24 cellular contexts compared by ENCODE assay signal in the genomic region with DNA sequence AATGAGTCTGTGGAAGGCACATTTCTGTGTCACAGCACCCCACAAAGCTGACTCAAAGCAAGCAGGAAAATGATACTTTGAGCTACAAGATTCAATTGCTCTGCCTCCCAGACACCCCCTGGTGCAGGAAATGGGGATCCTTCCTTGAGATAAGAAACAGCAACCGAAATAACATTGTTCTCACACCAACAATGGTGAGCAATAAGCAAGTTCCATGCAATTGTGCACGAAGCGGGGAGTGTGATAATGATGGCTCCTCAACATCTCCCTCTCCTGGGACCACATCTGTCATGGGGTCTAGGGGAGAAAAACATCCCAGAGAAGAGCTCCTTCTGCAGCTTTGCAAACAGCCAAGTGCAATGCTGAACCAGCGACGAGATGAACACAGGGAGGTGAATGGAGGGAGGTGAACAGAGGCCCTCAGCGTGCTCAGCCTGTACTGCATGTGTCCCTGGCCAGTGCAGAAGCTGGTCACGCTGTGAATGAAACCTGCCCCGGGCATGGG.
DNase-seq lines count a peak whose midpoint lies in the region; ATAC-seq and TF ChIP-seq lines count a peak whose summit lies in the region.
"Had no signal": no experiment of that assay in that cellular context is flagged by ENCODE, and none has a peak within 500 bp of the region (broad histone marks: within the 10 kb centered on the region; RNA-seq: fewer than 3 reads in every experiment).

No MANE protein-coding gene starts in this region.

- no peak for DNase-seq in activated T-cell treated with anti-CD3 and anti-CD28 coated beads, Interleukin-2, amount 50 U/mL, for 4 hours
- DNase-seq in activated T-cell treated with anti-CD3 and anti-CD28 coated beads for 4 hours: no peak
- DNase-seq in Panc1 (ENCODE audit: low read depth, low spot score): no peak
- DNase-seq in activated naive CD8-positive, alpha-beta T cell treated with anti-CD3 and anti-CD28 coated beads for 36 hours: peak; percentile 14
- DNase-seq in mesenteric fat pad (ENCODE audit: low spot score): peak; percentile 60
- no peak for DNase-seq in T1000 (lab: John Stamatoyannopoulos, UW)
- DNase-seq in progenitor cell of endocrine pancreas (ENCODE audit: low spot score, unreplicated experiment): no peak
- DNase-seq in NCI-H2029 treated with DMSO at 0.1 percent for 48 hours (lab: John Stamatoyannopoulos, UW): no peak
- DNase-seq: body of pancreas, erythroblast, foreskin melanocyte, Kasumi-1, kidney glomerular epithelial cell, NCI-H1092 treated with DMSO at 0.1 percent for 48 hours, NCI-H2081 treated with DMSO at 0.1 percent for 48 hours, NCI-H510A, small intestine, substantia nigra had no signal

- no peaks in the 10 kb centered on the region for H3K4me1 ChIP-seq in Panc1 (ENCODE audit: control insufficient read depth, insufficient read depth, low read length)
- H3K4me1 ChIP-seq: body of pancreas had no signal

- no peaks in the 10 kb centered on the region for H3K27me3 ChIP-seq in Panc1 (ENCODE audit: control insufficient read depth, insufficient read depth, low read length)
- H3K27me3 ChIP-seq: BLaER1 treated with 17β-estradiol and CSF1 and Interleukin-3, amounts not matched to agents 10 nM and 100 nM; body of pancreas had no signal

- TF ChIP-seq CTCF in Panc1 (IDR thresholded peaks at IDR 0.05): no peak
- no peak for TF ChIP-seq CTCF in progenitor cell of endocrine pancreas (IDR thresholded peaks at IDR 0.05; ENCODE audit: unreplicated experiment)

- POLR2A ChIA-PET in Panc1 (lab: Charles Lee): no interaction called here

- no peaks in the 10 kb centered on the region for H3K27me3 Mint-ChIP-seq in activated T-cell treated with anti-CD3 and anti-CD28 coated beads, Interleukin-2, amount 50 U/mL, for 4 hours (ENCODE audit: low read depth)
- no peaks in the 10 kb centered on the region for H3K27me3 Mint-ChIP-seq in activated naive CD8-positive, alpha-beta T cell treated with anti-CD3 and anti-CD28 coated beads for 36 hours
- peaks cover 7% of the 10 kb centered on the region for H3K27me3 Mint-ChIP-seq in progenitor cell of endocrine pancreas
- H3K27me3 Mint-ChIP-seq: activated naive CD4-positive, alpha-beta T cell treated with anti-CD3 and anti-CD28 coated beads, Interleukin-2, amount 50 U/mL, for 24 hours had no signal

- H3K9me3 ChIP-seq in Panc1 (ENCODE audit: control insufficient read depth, insufficient read depth, low read depth, low read length): no peaks in the 10 kb centered on the region
- H3K9me3 ChIP-seq: BLaER1 treated with 17β-estradiol and CSF1 and Interleukin-3, amounts not matched to agents 10 nM and 100 nM; body of pancreas had no signal

- H3K4me3 Mint-ChIP-seq in activated T-cell treated with anti-CD3 and anti-CD28 coated beads, Interleukin-2, amount 50 U/mL, for 4 hours: no peak overlapping the region
- H3K4me3 Mint-ChIP-seq in activated naive CD8-positive, alpha-beta T cell treated with anti-CD3 and anti-CD28 coated beads for 36 hours: no peak overlapping the region
- H3K4me3 Mint-ChIP-seq in progenitor cell of endocrine pancreas (ENCODE audit: low read depth): no peak overlapping the region
- H3K4me3 Mint-ChIP-seq: activated naive CD4-positive, alpha-beta T cell treated with anti-CD3 and anti-CD28 coated beads, Interleukin-2, amount 50 U/mL, for 24 hours; dendritic cell treated with granulocyte-macrophage colony-stimulating factor and Interleukin-4, amounts not matched to agents 40 ng/mL and 50 ng/mL, for 4 days; mesothelial cell of epicardium; neural crest cell had no signal

- no peak overlapping the region for H3K27ac ChIP-seq in Panc1 (ENCODE audit: low read length)
- H3K27ac ChIP-seq: BLaER1 treated with 17β-estradiol and CSF1 and Interleukin-3, amounts not matched to agents 10 nM and 100 nM; body of pancreas; RWPE1 had no signal

- H3K4me1 Mint-ChIP-seq in activated T-cell treated with anti-CD3 and anti-CD28 coated beads, Interleukin-2, amount 50 U/mL, for 4 hours (ENCODE audit: low read depth): peaks cover 17% of the 10 kb centered on the region
- peaks cover 19% of the 10 kb centered on the region for H3K4me1 Mint-ChIP-seq in activated naive CD8-positive, alpha-beta T cell treated with anti-CD3 and anti-CD28 coated beads for 36 hours
- H3K4me1 Mint-ChIP-seq in progenitor cell of endocrine pancreas (ENCODE audit: low read depth): no peaks in the 10 kb centered on the region
- H3K4me1 Mint-ChIP-seq: mesothelial cell of epicardium, neural crest cell had no signal

- intact Hi-C loops in Panc1 (cut with micrococcal nuclease; ENCODE audit: unreplicated experiment): no loop called here

- H3K36me3 ChIP-seq in Panc1 (ENCODE audit: control insufficient read depth, insufficient read depth, low read length): no peaks in the 10 kb centered on the region
- H3K36me3 ChIP-seq: BLaER1 treated with 17β-estradiol and CSF1 and Interleukin-3, amounts not matched to agents 10 nM and 100 nM had no signal

- CTCF ChIA-PET in Panc1 (lab: Charles Lee): interaction anchor here (0.6 kb wide), 1 partner anchor 174 kb away, joined by 3 read pairs; no protein-coding TSS in a partner anchor

- peak; percentile 68 for ATAC-seq in activated T-cell treated with anti-CD3 and anti-CD28 coated beads, Interleukin-2, amount 50 U/mL, for 4 hours
- peak; percentile 56; the same call in 1 of the 2 replicates for ATAC-seq in Panc1
- ATAC-seq: body of pancreas had no signal

- H3K27ac Mint-ChIP-seq in activated naive CD8-positive, alpha-beta T cell treated with anti-CD3 and anti-CD28 coated beads for 36 hours: no peak overlapping the region
- no peak overlapping the region for H3K27ac Mint-ChIP-seq in progenitor cell of endocrine pancreas
- H3K27ac Mint-ChIP-seq: activated naive CD4-positive, alpha-beta T cell treated with anti-CD3 and anti-CD28 coated beads, Interleukin-2, amount 50 U/mL, for 24 hours; dendritic cell treated with granulocyte-macrophage colony-stimulating factor and Interleukin-4, amounts not matched to agents 40 ng/mL and 50 ng/mL, for 4 days; mesothelial cell of epicardium had no signal

- H3K4me3 ChIP-seq in Panc1 (ENCODE audit: low read depth in 2 of 2, low read length in 2 of 2): no peak overlapping the region
- H3K4me3 ChIP-seq: BLaER1 treated with 17β-estradiol and CSF1 and Interleukin-3, amounts not matched to agents 10 nM and 100 nM; body of pancreas had no signal

- in situ Hi-C loops in Panc1 (cut with HindIII; ENCODE audit: low pct_unique_long_range_greater_than_20kb, low sequenced_read_pairs): no loop called here

- H3K9me3 Mint-ChIP-seq in activated T-cell treated with anti-CD3 and anti-CD28 coated beads, Interleukin-2, amount 50 U/mL, for 4 hours: no peaks in the 10 kb centered on the region
- no peaks in the 10 kb centered on the region for H3K9me3 Mint-ChIP-seq in activated naive CD8-positive, alpha-beta T cell treated with anti-CD3 and anti-CD28 coated beads for 36 hours
- H3K9me3 Mint-ChIP-seq in progenitor cell of endocrine pancreas (ENCODE audit: low read depth): no peaks in the 10 kb centered on the region
- H3K9me3 Mint-ChIP-seq: activated naive CD4-positive, alpha-beta T cell treated with anti-CD3 and anti-CD28 coated beads, Interleukin-2, amount 50 U/mL, for 24 hours; dendritic cell treated with granulocyte-macrophage colony-stimulating factor and Interleukin-4, amounts not matched to agents 40 ng/mL and 50 ng/mL, for 4 days; mesothelial cell of epicardium; neural crest cell had no signal

- H3K36me3 Mint-ChIP-seq in activated T-cell treated with anti-CD3 and anti-CD28 coated beads, Interleukin-2, amount 50 U/mL, for 4 hours (ENCODE audit: insufficient read depth): no peaks in the 10 kb centered on the region
- no peaks in the 10 kb centered on the region for H3K36me3 Mint-ChIP-seq in activated naive CD8-positive, alpha-beta T cell treated with anti-CD3 and anti-CD28 coated beads for 36 hours
- H3K36me3 Mint-ChIP-seq in progenitor cell of endocrine pancreas (ENCODE audit: insufficient read depth): no peaks in the 10 kb centered on the region
- H3K36me3 Mint-ChIP-seq: activated naive CD4-positive, alpha-beta T cell treated with anti-CD3 and anti-CD28 coated beads, Interleukin-2, amount 50 U/mL, for 24 hours; mesothelial cell of epicardium had no signal

- BruUV-seq in Panc1 (replicated peaks; lab: Mats Ljungman, UMichigan): no TSS peak

Comparison
In these comparisons a context has a peak if more than half of its experiments do, and no peak if none do; other contexts are left out.
1. DNase-seq: peak in activated naive CD8-positive, alpha-beta T cell treated with anti-CD3 and anti-CD28 coated beads for 36 hours (single experiment) and mesenteric fat pad (single experiment); none in activated T-cell treated with anti-CD3 and anti-CD28 coated beads, Interleukin-2, amount 50 U/mL, for 4 hours (single experiment), activated T-cell treated with anti-CD3 and anti-CD28 coated beads for 4 hours (single experiment), Panc1 (single experiment), T1000 (single experiment), progenitor cell of endocrine pancreas (single experiment) and NCI-H2029 treated with DMSO at 0.1 percent for 48 hours (single experiment).